In the genomic region with DNA sequence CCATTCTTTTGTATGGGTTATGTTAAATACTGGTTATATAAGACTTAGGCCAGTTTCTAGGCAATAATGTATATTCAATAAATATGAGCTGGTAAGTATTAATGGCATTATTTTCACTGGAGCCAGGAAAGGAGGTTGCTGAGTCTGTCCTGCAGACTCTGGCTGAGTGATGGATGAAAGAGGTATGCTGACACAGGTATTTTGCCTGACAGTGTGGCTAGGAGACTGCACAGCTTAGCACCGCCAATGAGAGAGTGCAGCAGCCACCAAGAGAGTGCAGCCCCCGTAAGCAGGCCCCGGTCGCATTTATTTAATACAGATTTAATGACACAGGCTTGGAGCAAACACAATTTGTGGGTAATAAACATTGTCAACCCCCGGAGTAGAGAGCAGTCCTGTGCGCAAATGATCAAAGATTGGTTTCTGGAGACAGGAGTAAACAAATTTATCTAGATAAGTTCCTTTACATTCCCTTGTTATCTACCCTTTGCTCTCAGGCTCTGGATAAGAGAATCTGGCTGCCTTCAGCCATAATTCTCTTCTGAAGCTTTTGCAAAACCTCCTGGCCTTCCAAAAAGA, we compare ENCODE assay signal across 9 cellular contexts.
"Had no signal": no experiment of that assay in that cellular context is flagged by ENCODE, and none has a peak within 500 bp of the region (broad histone marks: within the 10 kb centered on the region; RNA-seq: fewer than 3 reads in every experiment).

No MANE protein-coding gene starts in this region.

- H3K27ac ChIP-seq: HL-60 had no signal

- H2AFZ ChIP-seq: GM23338 had no signal

- H3K4me2 ChIP-seq: GM23338 had no signal

- FAIRE-seq: H1, H54, K562 had no signal

- ATAC-seq: GM23338, HCT116, K562 had no signal

- DNase-seq: H9, HFFc6, IMR-90 had no signal

- H3K4me3 ChIP-seq: GM23338, K562 had no signal
